ENCODE assay signal across 37 cellular contexts in the genomic region with DNA sequence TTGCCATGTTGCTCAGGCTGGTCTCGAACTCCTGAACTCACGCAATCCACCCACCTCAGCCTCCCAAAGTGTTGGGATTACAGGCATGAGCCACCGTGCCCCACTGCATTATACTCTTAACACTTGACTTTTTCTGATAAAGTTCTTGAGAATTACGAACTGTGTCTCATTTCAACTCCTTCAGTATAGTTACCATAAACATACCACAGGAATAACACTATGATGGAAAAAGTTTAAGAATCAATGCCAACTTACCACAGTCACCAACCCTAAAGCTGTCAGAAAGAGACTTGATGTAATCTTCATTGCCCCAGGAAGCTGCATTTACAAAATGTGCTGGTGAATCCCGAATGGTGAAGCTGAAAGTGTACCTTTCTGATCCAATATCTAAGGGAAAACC. TPM values are rescaled to one million over a fixed set of nuclear protein-coding genes. Genes with fewer than 3 reads are reported as not detected.
"Had no signal": no experiment of that assay in that cellular context is flagged by ENCODE, and none has a peak within 500 bp of the region (broad histone marks: within the 10 kb centered on the region; RNA-seq: fewer than 3 reads in every experiment).

No MANE protein-coding gene starts in this region.

- H3K9me3 ChIP-seq: MG63 had no signal

- DNase-seq: Karpas-422, Kasumi-1, MG63, MM.1S, MV-4-11, NCI-H1048, NCI-H1092, NCI-H1092 treated with DMSO at 0.1 percent for 48 hours, NCI-H1105, NCI-H1105 treated with DMSO at 0.1 percent for 48 hours, NCI-H1417, NCI-H1417 treated with DMSO at 0.1 percent for 48 hours, NCI-H1436, NCI-H1436 treated with DMSO at 0.1 percent for 48 hours, NCI-H146, NCI-H1694, NCI-H1694 treated with DMSO at 0.1 percent for 48 hours, NCI-H187, NCI-H1930, NCI-H2029, NCI-H2029 treated with DMSO at 0.1 percent for 48 hours, NCI-H2081, NCI-H2081 treated with DMSO at 0.1 percent for 48 hours, NCI-H2107, NCI-H2171, NCI-H2171 treated with DMSO at 0.1 percent for 48 hours, NCI-H2227 treated with DMSO at 0.1 percent for 48 hours, NCI-H226, NCI-H345, NCI-H446, NCI-H446 treated with DMSO at 0.1 percent for 48 hours, NCI-H510A, NCI-H510A treated with DMSO at 0.1 percent for 48 hours had no signal

- H3K27ac ChIP-seq: KMS-11 had no signal

- H3K4me2 ChIP-seq: KMS-11 had no signal

- H3K4me3 ChIP-seq: MG63 had no signal

RNA-seq across cellular contexts. Expression of a gene that starts 10.2 kb away (rescaled TPM):
- total RNA-seq: LHCN-M2, MCF 10A had no signal

RNA-seq across cellular contexts. Expression of a gene that starts 56.5 kb away (rescaled TPM):
- total RNA-seq: LHCN-M2, M059J, MCF 10A had no signal
